12 cellular contexts compared by ENCODE assay signal in genomic region chr5:153490124-153491085, GRCh38. TPM values are rescaled to one million over a fixed set of nuclear protein-coding genes. Genes with fewer than 3 reads are reported as not detected.
DNase-seq lines count a peak whose midpoint lies in the region; ATAC-seq and TF ChIP-seq lines count a peak whose summit lies in the region.
"Had no signal": no experiment of that assay in that cellular context is flagged by ENCODE, and none has a peak within 500 bp of the region (broad histone marks: within the 10 kb centered on the region; RNA-seq: fewer than 3 reads in every experiment).

GRIA1 (plus strand) TSS chr5:153490670.

- peak within 1 kb of the TSS; percentile 89 to 97 (median 95) for H3K4me3 Mint-ChIP-seq in brain
- no peak within 1 kb of the TSS for H3K4me3 Mint-ChIP-seq in stimulated activated effector memory CD8-positive, alpha-beta T cell treated with anti-CD3 and anti-CD28 coated beads, Interleukin-12 subunit alpha, Interleukin-12 subunit beta, amount 100 ng/mL, for 72 hours
- H3K4me3 Mint-ChIP-seq: activated CD4-positive, alpha-beta memory T cell treated with anti-CD3 and anti-CD28 coated beads, Interleukin-2, amount 10 ng/mL, durations not matched to agents 7 days and 5 days had no signal

- H3K9me3 Mint-ChIP-seq in brain, result no peaks in the 10 kb centered on the region
- no peaks in the 10 kb centered on the region for H3K9me3 Mint-ChIP-seq in stimulated activated effector memory CD8-positive, alpha-beta T cell treated with anti-CD3 and anti-CD28 coated beads, Interleukin-12 subunit alpha, Interleukin-12 subunit beta, amount 100 ng/mL, for 72 hours
- H3K9me3 Mint-ChIP-seq: activated CD4-positive, alpha-beta memory T cell treated with anti-CD3 and anti-CD28 coated beads, Interleukin-2, amount 10 ng/mL, durations not matched to agents 7 days and 5 days had no signal

- no peak within 1 kb of the TSS for H3K27ac ChIP-seq in thoracic aorta
- H3K27ac ChIP-seq: colonic mucosa had no signal

- TF ChIP-seq CTCF in brain (conservative IDR thresholded peaks at IDR 0.05) (no peak), thoracic aorta (IDR thresholded peaks at IDR 0.05) (no peak), GM13976 (IDR thresholded peaks at IDR 0.05; ENCODE audit: borderline replicate concordance, control extremely low read depth, extremely low read depth, insufficient read depth, missing control alignments) (no peak)

- ATAC-seq in thoracic aorta (ENCODE audit: insufficient number of reproducible peaks, low FRiP score, low read depth), result no peak
- no peak for ATAC-seq in stimulated activated effector memory CD8-positive, alpha-beta T cell treated with anti-CD3 and anti-CD28 coated beads, Interleukin-12 subunit alpha, Interleukin-12 subunit beta, amount 100 ng/mL, for 72 hours

- in situ Hi-C loops in GM13976 (cut with MboI; ENCODE audit: low sequenced_read_pairs, unreplicated experiment), result no loop called here

- H3K4me3 ChIP-seq in thoracic aorta, result peak within 1 kb of the TSS; percentile 74
- H3K4me3 ChIP-seq: colonic mucosa had no signal

- peaks cover 66% of the 10 kb centered on the region for H3K4me1 Mint-ChIP-seq in brain
- no peaks in the 10 kb centered on the region for H3K4me1 Mint-ChIP-seq in stimulated activated effector memory CD8-positive, alpha-beta T cell treated with anti-CD3 and anti-CD28 coated beads, Interleukin-12 subunit alpha, Interleukin-12 subunit beta, amount 100 ng/mL, for 72 hours
- H3K4me1 Mint-ChIP-seq: activated CD4-positive, alpha-beta memory T cell treated with anti-CD3 and anti-CD28 coated beads, Interleukin-2, amount 10 ng/mL, durations not matched to agents 7 days and 5 days had no signal

- H3K4me1 ChIP-seq in thoracic aorta (ENCODE audit: control insufficient read depth in 1 of 2, low read depth in 2 of 2), result no peaks in the 10 kb centered on the region
- H3K4me1 ChIP-seq: colonic mucosa had no signal

- no peaks in the 10 kb centered on the region for H3K27me3 ChIP-seq in thoracic aorta (replicated peaks; ENCODE audit: insufficient read depth)
- H3K27me3 ChIP-seq: colonic mucosa had no signal

- H3K27me3 Mint-ChIP-seq in brain, result peaks cover 13% of the 10 kb centered on the region

- H3K36me3 ChIP-seq in thoracic aorta, result no peaks in the 10 kb centered on the region
- H3K36me3 ChIP-seq: colonic mucosa had no signal

- H3K36me3 Mint-ChIP-seq in brain, result no peaks in the 10 kb centered on the region
- no peaks in the 10 kb centered on the region for H3K36me3 Mint-ChIP-seq in stimulated activated effector memory CD8-positive, alpha-beta T cell treated with anti-CD3 and anti-CD28 coated beads, Interleukin-12 subunit alpha, Interleukin-12 subunit beta, amount 100 ng/mL, for 72 hours

- peak within 1 kb of the TSS; percentile 85 to 99 (median 96) for H3K27ac Mint-ChIP-seq in brain
- no peak within 1 kb of the TSS for H3K27ac Mint-ChIP-seq in stimulated activated effector memory CD8-positive, alpha-beta T cell treated with anti-CD3 and anti-CD28 coated beads, Interleukin-12 subunit alpha, Interleukin-12 subunit beta, amount 100 ng/mL, for 72 hours
- H3K27ac Mint-ChIP-seq: activated CD4-positive, alpha-beta memory T cell treated with anti-CD3 and anti-CD28 coated beads, Interleukin-2, amount 10 ng/mL, durations not matched to agents 7 days and 5 days had no signal

- H3K9me3 ChIP-seq in thoracic aorta, result no peaks in the 10 kb centered on the region
- H3K9me3 ChIP-seq: colonic mucosa had no signal

- DNase-seq in NCI-H524 (lab: John Stamatoyannopoulos, UW), result peak; percentile 8 to 61
- no peak for DNase-seq in NCI-H524 treated with DMSO at 0.1 percent for 48 hours (lab: John Stamatoyannopoulos, UW)
- peak; percentile 83 for DNase-seq in left kidney (ENCODE audit: low read depth, low spot score)
- no peak for DNase-seq in thoracic aorta (ENCODE audit: low spot score)
- DNase-seq in stimulated activated effector memory CD8-positive, alpha-beta T cell treated with anti-CD3 and anti-CD28 coated beads, Interleukin-12 subunit alpha, Interleukin-12 subunit beta, amount 100 ng/mL, for 72 hours (ENCODE audit: low spot score in 2 of 2), result no peak
- no peak for DNase-seq in D341Med (ENCODE audit: low spot score)
- no peak for DNase-seq in GM13976 (ENCODE audit: low spot score)
- DNase-seq: activated CD4-positive, alpha-beta memory T cell treated with anti-CD3 and anti-CD28 coated beads, Interleukin-2, amount 10 ng/mL, durations not matched to agents 7 days and 5 days; colonic mucosa; Right ventricle myocardium superior had no signal

RNA-seq across cellular contexts. Expression of gene GRIA1, which starts in this region (rescaled TPM):
- polyA plus RNA-seq in brain (ENCODE audit: insufficient read depth, low read depth, low replicate concordance), result 31.0 TPM
- 10 to 100 TPM; 12.4 to 39.0 TPM for total RNA-seq in thoracic aorta
- total RNA-seq: activated CD4-positive, alpha-beta memory T cell treated with anti-CD3 and anti-CD28 coated beads, Interleukin-2, amount 10 ng/mL, durations not matched to agents 7 days and 5 days; lung microvascular endothelial cell had no signal

Comparison
In these comparisons a context has a peak if more than half of its experiments do, and no peak if none do; other contexts are left out.
1. DNase-seq: peak in NCI-H524 (2 of 2) and left kidney (single experiment); none in NCI-H524 treated with DMSO at 0.1 percent for 48 hours (single experiment), thoracic aorta (single experiment), stimulated activated effector memory CD8-positive, alpha-beta T cell treated with anti-CD3 and anti-CD28 coated beads, Interleukin-12 subunit alpha, Interleukin-12 subunit beta, amount 100 ng/mL, for 72 hours (0 of 2), D341Med (single experiment) and GM13976 (single experiment).